ENCODE assay signal across 29 cellular contexts in genomic region chr18:2719040-2719439, GRCh38.
"Had no signal": no experiment of that assay in that cellular context is flagged by ENCODE, and none has a peak within 500 bp of the region (broad histone marks: within the 10 kb centered on the region; RNA-seq: fewer than 3 reads in every experiment).

No MANE protein-coding gene starts in this region.

- H3K4me3 ChIP-seq: breast epithelium, pancreas, prostate gland, skin epidermis, stomach, thyroid gland, upper lobe of left lung, vagina had no signal

- H3K9me3 ChIP-seq: breast epithelium, pancreas, prostate gland, SK-N-SH, stomach, thyroid gland, upper lobe of left lung, vagina had no signal

- ATAC-seq: esophagus mucosa; left cardiac atrium; left ventricle myocardium superior; pancreas; sciatic nerve; stimulated activated naive B cell treated with anti-CD40 and anti-IgM and Interleukin-4, amounts not matched to agents 10 μg/mL and 1 μg/mL and 100 μg/mL, for 72 hours had no signal

- H3K4me1 Mint-ChIP-seq: neural crest cell had no signal

- DNase-seq: activated CD4-positive, alpha-beta T cell treated with anti-CD3 and anti-CD28 coated beads, Interleukin-2, amount 50 U/mL, for 4 hours; activated CD4-positive, CD25-positive, alpha-beta regulatory T cell treated with anti-CD3 and anti-CD28 coated beads, Interleukin-2, amount 50 U/mL, for 72 hours; central memory CD4-positive, alpha-beta T cell; foreskin fibroblast; head of caudate nucleus; hippocampal formation; left cardiac atrium; left ventricle myocardium superior; naive B cell; nucleus accumbens; pancreas; retina; SK-N-SH; stimulated activated CD4-positive, alpha-beta T cell treated with anti-CD3 and anti-CD28 coated beads, Interleukin-4, amount 100 ng/mL, for 24 hours; stimulated activated naive B cell treated with anti-CD40 and anti-IgM and Interleukin-4, amounts not matched to agents 10 μg/mL and 1 μg/mL and 100 μg/mL, for 72 hours; stomach; SW 1271; T1000; thyroid gland; upper lobe of left lung; WERI-Rb-1 had no signal

- H3K27ac Mint-ChIP-seq: T-helper 1 cell treated with Interleukin-12 subunit alpha and Interleukin-12 subunit beta and Interleukin-4 antibody, amounts not matched to agents 30 μg/mL and 1 μg/mL, for 36 hours had no signal

- H3K27me3 ChIP-seq: breast epithelium, pancreas, stomach, thyroid gland, upper lobe of left lung, vagina had no signal

- H3K4me1 ChIP-seq: breast epithelium, prostate gland, upper lobe of left lung had no signal

- H3K4me3 Mint-ChIP-seq: neural crest cell; stimulated activated naive B cell treated with anti-CD40 and anti-IgM and Interleukin-4, amounts not matched to agents 10 μg/mL and 1 μg/mL and 100 μg/mL, for 72 hours; T-helper 1 cell treated with Interleukin-12 subunit alpha and Interleukin-12 subunit beta and Interleukin-4 antibody, amounts not matched to agents 30 μg/mL and 1 μg/mL, for 36 hours had no signal

- H3K27me3 Mint-ChIP-seq: naive B cell; stimulated activated naive B cell treated with anti-CD40 and anti-IgM and Interleukin-4, amounts not matched to agents 10 μg/mL and 1 μg/mL and 100 μg/mL, for 72 hours had no signal

- H3K9me3 Mint-ChIP-seq: neural crest cell; stimulated activated naive B cell treated with anti-CD40 and anti-IgM and Interleukin-4, amounts not matched to agents 10 μg/mL and 1 μg/mL and 100 μg/mL, for 72 hours; T-helper 1 cell treated with Interleukin-12 subunit alpha and Interleukin-12 subunit beta and Interleukin-4 antibody, amounts not matched to agents 30 μg/mL and 1 μg/mL, for 36 hours had no signal

- H3K36me3 ChIP-seq: prostate gland had no signal
